ENCODE assay signal across 14 cellular contexts in the genomic region with DNA sequence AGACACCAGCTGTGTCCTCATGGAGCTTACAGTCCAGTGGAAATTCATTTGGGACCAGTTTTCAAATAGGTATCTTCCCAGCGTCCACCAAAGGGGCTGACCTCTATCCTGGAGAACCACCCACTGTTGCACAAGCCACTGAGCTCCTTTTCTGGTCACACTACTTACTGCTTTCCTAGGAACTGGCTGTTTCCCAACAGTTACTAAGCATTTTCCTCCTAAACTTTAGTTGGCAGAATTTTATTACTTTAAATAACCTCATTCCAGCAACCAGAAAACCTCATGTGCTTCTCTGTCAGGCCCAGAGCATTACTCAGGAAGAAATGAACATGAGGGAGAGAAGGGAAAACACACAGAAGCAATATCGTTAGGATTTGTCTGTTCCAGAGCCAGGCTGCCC.
DNase-seq lines count a peak whose midpoint lies in the region; ATAC-seq and TF ChIP-seq lines count a peak whose summit lies in the region.
"Had no signal": no experiment of that assay in that cellular context is flagged by ENCODE, and none has a peak within 500 bp of the region (broad histone marks: within the 10 kb centered on the region; RNA-seq: fewer than 3 reads in every experiment).

No MANE protein-coding gene starts in this region.

- H3K4me3 ChIP-seq in epithelial cell of proximal tubule (ENCODE audit: low read depth, low read length) (no peak overlapping the region), mesendoderm (ENCODE audit: low read length) (no peak overlapping the region)

- no CpG with 5 or more reads among the region's 2 CpGs for WGBS in mesendoderm (ENCODE audit: extremely low coverage, insufficient coverage, low lambda C conversion rate)

- peaks cover 9% of the 10 kb centered on the region for H3K4me1 ChIP-seq in mesendoderm (ENCODE audit: control insufficient read depth, low read depth, low read length)
- H3K4me1 ChIP-seq: BE2C had no signal

- H2AK5ac ChIP-seq in mesendoderm (ENCODE audit: low read length): no peak overlapping the region

- H4K8ac ChIP-seq in mesendoderm (ENCODE audit: low read depth, low read length): no peak overlapping the region

- H3K27ac ChIP-seq in mesendoderm (ENCODE audit: low read depth, low read length): no peak overlapping the region

- no peak overlapping the region for H2BK120ac ChIP-seq in mesendoderm (ENCODE audit: low read depth, low read length)

- H4K5ac ChIP-seq in mesendoderm (ENCODE audit: low read length): no peak overlapping the region

- H3K4me2 ChIP-seq in mesendoderm (ENCODE audit: low read length): no peak overlapping the region

- DNase-seq in GM04503 (ENCODE audit: low read depth): peak; percentile 31
- peak; percentile 26 for DNase-seq in epithelial cell of proximal tubule (ENCODE audit: low read depth)
- no peak for DNase-seq in mesendoderm
- DNase-seq in stromal cell of bone marrow (ENCODE audit: low read depth): peak; percentile 13
- no peak for DNase-seq in H4 (ENCODE audit: low spot score)
- DNase-seq in NCI-H2171 treated with DMSO at 0.1 percent for 48 hours (lab: John Stamatoyannopoulos, UW): no peak
- DNase-seq in superior temporal gyrus (ENCODE audit: extremely low spot score): no peak
- DNase-seq: BE2C, DMS79 treated with DMSO at 0.1 percent for 48 hours, H9, NCI-H1930, NCI-H510A treated with DMSO at 0.1 percent for 48 hours, OCI-M1 had no signal

- peak overlapping the region; percentile 33 for H2BK5ac ChIP-seq in mesendoderm (ENCODE audit: low read length)

- no peaks in the 10 kb centered on the region for H3K79me2 ChIP-seq in mesendoderm (ENCODE audit: control insufficient read depth, insufficient read depth, low read length)

- no peaks in the 10 kb centered on the region for H3K27me3 ChIP-seq in mesendoderm (ENCODE audit: insufficient read depth, low read length, poor library complexity)
- H3K27me3 ChIP-seq: BE2C had no signal

- no peaks in the 10 kb centered on the region for H3K79me1 ChIP-seq in mesendoderm (ENCODE audit: low read length)

- H3K4ac ChIP-seq in mesendoderm (ENCODE audit: low read depth, low read length): peak overlapping the region; percentile 10

- no peak for TF ChIP-seq CTCF in epithelial cell of proximal tubule (conservative IDR thresholded peaks at IDR 0.05; ENCODE audit: low read depth, low read length)

- no peak for ATAC-seq in GM21423 (IDR thresholded peaks at IDR 0.05; ENCODE audit: unreplicated experiment)

- H3K56ac ChIP-seq in mesendoderm (ENCODE audit: low read length): no peak overlapping the region

- H3K18ac ChIP-seq in mesendoderm (ENCODE audit: low read length): no peak overlapping the region

- no peak overlapping the region for H3K23ac ChIP-seq in mesendoderm (ENCODE audit: low read length)

- H3K9ac ChIP-seq in mesendoderm (ENCODE audit: low read length): no peak overlapping the region

- no peak overlapping the region for H2BK15ac ChIP-seq in mesendoderm (replicated peaks; ENCODE audit: low read depth)

- no peaks in the 10 kb centered on the region for H3K36me3 ChIP-seq in mesendoderm (ENCODE audit: control insufficient read depth, insufficient read depth, low read length)
- H3K36me3 ChIP-seq: BE2C had no signal

Comparison
In these comparisons a context has a peak if more than half of its experiments do, and no peak if none do; other contexts are left out.
1. DNase-seq: peak in GM04503 (single experiment), epithelial cell of proximal tubule (single experiment) and stromal cell of bone marrow (single experiment); none in mesendoderm (single experiment), H4 (single experiment), NCI-H2171 treated with DMSO at 0.1 percent for 48 hours (single experiment) and superior temporal gyrus (single experiment).